21 cellular contexts compared by ENCODE assay signal in the genomic region with DNA sequence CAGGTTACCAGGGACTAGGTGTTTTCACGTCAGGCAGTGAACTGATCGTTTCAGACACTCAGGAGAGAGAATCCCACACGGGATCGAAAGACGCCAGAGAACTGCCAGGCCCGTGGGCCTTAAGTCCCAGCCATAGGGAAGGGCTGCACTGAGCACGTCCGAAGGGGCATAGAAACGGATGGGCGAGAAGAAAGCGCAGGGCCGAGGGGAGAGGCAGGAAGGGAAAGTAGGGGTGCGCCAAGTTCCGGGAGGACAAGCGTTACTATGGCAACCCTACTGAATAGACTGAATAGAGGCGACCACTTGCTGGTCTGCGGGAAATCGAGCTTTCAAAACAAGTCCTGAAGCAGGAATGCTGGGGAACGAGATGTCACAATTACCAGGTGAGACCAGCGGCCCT.
"Had no signal": no experiment of that assay in that cellular context is flagged by ENCODE, and none has a peak within 500 bp of the region (broad histone marks: within the 10 kb centered on the region; RNA-seq: fewer than 3 reads in every experiment).

No MANE protein-coding gene starts in this region.

- H3K27ac Mint-ChIP-seq: activated CD4-positive, alpha-beta memory T cell treated with anti-CD3 and anti-CD28 coated beads for 36 hours; activated CD4-positive, alpha-beta T cell treated with anti-CD3 and anti-CD28 coated beads for 36 hours; activated naive CD8-positive, alpha-beta T cell; activated T-helper 1 cell treated with anti-CD3 and anti-CD28 coated beads, Interleukin-12 subunit alpha, Interleukin-12 subunit beta, Interleukin-2, Interleukin-4 antibody, amounts not matched to agents 30 ng/mL and 10 ng/mL and 1 ng/mL, durations not matched to agents 14 hours and 24 hours and 36 hours; dendritic cell treated with granulocyte-macrophage colony-stimulating factor and Interleukin-4, amounts not matched to agents 40 ng/mL and 50 ng/mL, for 4 days; effector memory CD8-positive, alpha-beta T cell; natural killer cell; stimulated activated effector memory CD8-positive, alpha-beta T cell treated with anti-CD3 and anti-CD28 coated beads, Interleukin-12 subunit alpha, Interleukin-12 subunit beta, amount 100 ng/mL, for 72 hours; T-helper 2 cell treated with Interferon-gamma antibody and Interleukin-4, amounts not matched to agents 5 μg/mL and 100 μg/mL, for 36 hours had no signal

- H3K4me1 Mint-ChIP-seq: activated CD4-positive, alpha-beta T cell treated with anti-CD3 and anti-CD28 coated beads for 36 hours; natural killer cell; stimulated activated effector memory CD8-positive, alpha-beta T cell treated with anti-CD3 and anti-CD28 coated beads, Interleukin-12 subunit alpha, Interleukin-12 subunit beta, amount 100 ng/mL, for 72 hours had no signal

- H3K27ac ChIP-seq: cardiac muscle cell, hepatocyte, ovary, right lobe of liver, tibial nerve, uterus had no signal

- H3K9me3 ChIP-seq: right lobe of liver, uterus had no signal

- H3K4me3 ChIP-seq: cardiac muscle cell, hepatocyte, lung, ovary, smooth muscle cell, uterus had no signal

- H3K27me3 Mint-ChIP-seq: activated CD4-positive, alpha-beta memory T cell treated with anti-CD3 and anti-CD28 coated beads for 36 hours; activated CD4-positive, alpha-beta T cell treated with anti-CD3 and anti-CD28 coated beads for 36 hours; activated naive CD8-positive, alpha-beta T cell; dendritic cell treated with granulocyte-macrophage colony-stimulating factor and Interleukin-4, amounts not matched to agents 40 ng/mL and 50 ng/mL, for 4 days; effector memory CD8-positive, alpha-beta T cell had no signal

- H3K36me3 ChIP-seq: cardiac muscle cell, ovary, right lobe of liver, tibial nerve, uterus had no signal

- H3K27me3 ChIP-seq: cardiac muscle cell, hepatocyte, ovary, right lobe of liver, tibial nerve, uterus had no signal

- H3K36me3 Mint-ChIP-seq: activated CD4-positive, alpha-beta memory T cell treated with anti-CD3 and anti-CD28 coated beads for 36 hours; stimulated activated effector memory CD8-positive, alpha-beta T cell treated with anti-CD3 and anti-CD28 coated beads, Interleukin-12 subunit alpha, Interleukin-12 subunit beta, amount 100 ng/mL, for 72 hours had no signal

- DNase-seq: activated CD4-positive, alpha-beta memory T cell treated with anti-CD3 and anti-CD28 coated beads for 36 hours; activated CD4-positive, alpha-beta T cell treated with anti-CD3 and anti-CD28 coated beads for 36 hours; activated gamma-delta T cell treated with Interleukin-2 at 50 U/mL for 16 hours; activated T-cell treated with anti-CD3 and anti-CD28 coated beads for 4 hours; amniotic stem cell; effector memory CD8-positive, alpha-beta T cell; natural killer cell; stimulated activated CD4-positive, alpha-beta T cell treated with anti-CD3 and anti-CD28 coated beads, Interleukin-4, amount 100 ng/mL, for 24 hours had no signal

- ATAC-seq: activated CD4-positive, alpha-beta T cell treated with anti-CD3 and anti-CD28 coated beads for 36 hours; effector memory CD8-positive, alpha-beta T cell; natural killer cell; stimulated activated effector memory CD8-positive, alpha-beta T cell treated with anti-CD3 and anti-CD28 coated beads, Interleukin-12 subunit alpha, Interleukin-12 subunit beta, amount 100 ng/mL, for 72 hours had no signal

- H3K4me3 Mint-ChIP-seq: activated CD4-positive, alpha-beta memory T cell treated with anti-CD3 and anti-CD28 coated beads for 36 hours; activated CD4-positive, alpha-beta T cell treated with anti-CD3 and anti-CD28 coated beads for 36 hours; activated naive CD8-positive, alpha-beta T cell; activated T-helper 1 cell treated with anti-CD3 and anti-CD28 coated beads, Interleukin-12 subunit alpha, Interleukin-12 subunit beta, Interleukin-2, Interleukin-4 antibody, amounts not matched to agents 30 ng/mL and 10 ng/mL and 1 ng/mL, durations not matched to agents 14 hours and 24 hours and 36 hours; dendritic cell treated with granulocyte-macrophage colony-stimulating factor and Interleukin-4, amounts not matched to agents 40 ng/mL and 50 ng/mL, for 4 days; effector memory CD8-positive, alpha-beta T cell; natural killer cell; stimulated activated effector memory CD8-positive, alpha-beta T cell treated with anti-CD3 and anti-CD28 coated beads, Interleukin-12 subunit alpha, Interleukin-12 subunit beta, amount 100 ng/mL, for 72 hours; T-helper 2 cell treated with Interferon-gamma antibody and Interleukin-4, amounts not matched to agents 5 μg/mL and 100 μg/mL, for 36 hours had no signal

- H3K4me1 ChIP-seq: right lobe of liver, tibial nerve, uterus had no signal
